19 cellular contexts compared by ENCODE assay signal in genomic region chrX:120316587-120317283, GRCh38. TPM values are rescaled to one million over a fixed set of nuclear protein-coding genes. Genes with fewer than 3 reads are reported as not detected.
A peak's percentile ranks its signal among the peaks of the same experiment; 100 is the strongest.
DNase-seq lines count a peak whose midpoint lies in the region; FAIRE-seq and TF ChIP-seq lines count a peak whose summit lies in the region.
"Had no signal": no experiment of that assay in that cellular context is flagged by ENCODE, and none has a peak within 500 bp of the region (broad histone marks: within the 10 kb centered on the region; RNA-seq: fewer than 3 reads in every experiment).

No MANE protein-coding gene starts in this region.

- H3K4me3 Mint-ChIP-seq in activated T-helper 1 cell treated with anti-CD3 and anti-CD28 coated beads, Interleukin-12 subunit alpha, Interleukin-12 subunit beta, Interleukin-2, Interleukin-4 antibody, amounts not matched to agents 30 ng/mL and 10 ng/mL and 1 ng/mL, durations not matched to agents 14 hours and 24 hours and 36 hours = no peak overlapping the region
- H3K4me3 Mint-ChIP-seq: CD8-positive, alpha-beta memory T cell; naive B cell had no signal

- no peaks in the 10 kb centered on the region for H3F3A ChIP-seq in GM23248 (ENCODE audit: insufficient read depth)

- H2AFZ ChIP-seq in GM23248 = no peak overlapping the region

- no peaks in the 10 kb centered on the region for H3K9me2 ChIP-seq in GM23248 (ENCODE audit: insufficient read depth)

- no peaks in the 10 kb centered on the region for H3K4me1 Mint-ChIP-seq in activated T-helper 1 cell treated with anti-CD3 and anti-CD28 coated beads, Interleukin-12 subunit alpha, Interleukin-12 subunit beta, Interleukin-2, Interleukin-4 antibody, amounts not matched to agents 30 ng/mL and 10 ng/mL and 1 ng/mL, durations not matched to agents 14 hours and 24 hours and 36 hours (ENCODE audit: low read depth)

- intact Hi-C loops in activated T-helper 1 cell treated with anti-CD3 and anti-CD28 coated beads, Interleukin-12 subunit alpha, Interleukin-12 subunit beta, Interleukin-2, Interleukin-4 antibody, amounts not matched to agents 30 ng/mL and 10 ng/mL and 1 ng/mL, durations not matched to agents 14 hours and 24 hours and 36 hours (cut with micrococcal nuclease) = loop anchor here (5.0 kb wide), 1 partner anchor 141 kb away; no protein-coding TSS in a partner anchor
- intact Hi-C loops in kidney (cut with DNase I) = no loop called here

- H3K4me2 ChIP-seq in GM23248 (ENCODE audit: unreplicated experiment) = no peak overlapping the region

- no peak for FAIRE-seq in kidney (lab: Jason Lieb, UNC)

- in situ Hi-C loops in GM23248 (cut with MboI) = no loop called here

- 76 to 79% methylated on average over 5 of the region's 5 CpGs for WGBS in GM23248 (ENCODE audit: low coverage in 1 of 2, low lambda C conversion rate in 2 of 2, missing lambda C conversion rate in 2 of 2), 2 experiments

- no peaks in the 10 kb centered on the region for H3K9me3 Mint-ChIP-seq in activated T-helper 1 cell treated with anti-CD3 and anti-CD28 coated beads, Interleukin-12 subunit alpha, Interleukin-12 subunit beta, Interleukin-2, Interleukin-4 antibody, amounts not matched to agents 30 ng/mL and 10 ng/mL and 1 ng/mL, durations not matched to agents 14 hours and 24 hours and 36 hours
- H3K9me3 Mint-ChIP-seq: CD8-positive, alpha-beta memory T cell; naive B cell had no signal

- DNase-seq in A172 (ENCODE audit: low spot score) (peak; percentile 35), GM23248 (peak; percentile 52), RKO (ENCODE audit: low spot score) (peak; percentile 54), fibroblast of mammary gland (ENCODE audit: low read depth) (peak; percentile 42), MV-4-11 (lab: John Stamatoyannopoulos, UW) (no peak), kidney (no peak)
- DNase-seq in stimulated activated CD4-positive, alpha-beta T cell treated with anti-CD3 and anti-CD28 coated beads, Interleukin-1b, Interleukin-23, amount 100 ng/mL, for 48 hours = no peak
- no peak for DNase-seq in activated T-helper 1 cell treated with anti-CD3 and anti-CD28 coated beads, Interleukin-12 subunit alpha, Interleukin-12 subunit beta, Interleukin-2, Interleukin-4 antibody, amounts not matched to agents 30 ng/mL and 10 ng/mL and 1 ng/mL, durations not matched to agents 14 hours and 24 hours and 36 hours (ENCODE audit: low spot score)
- DNase-seq: activated naive CD4-positive, alpha-beta T cell; CD8-positive, alpha-beta memory T cell; dermis blood vessel endothelial cell; esophagus squamous epithelium; hippocampal formation; left ventricle myocardium inferior; naive B cell; NCI-H1694; NCI-H446; WERI-Rb-1 had no signal

- H3K27ac ChIP-seq in GM23248 = no peak overlapping the region
- H3K27ac ChIP-seq in kidney (ENCODE audit: low read depth in 2 of 2, low read length in 2 of 2) = no peak overlapping the region
- H3K27ac ChIP-seq: left ventricle myocardium inferior, WERI-Rb-1 had no signal

- no peak overlapping the region for H3K9ac ChIP-seq in GM23248
- no peak overlapping the region for H3K9ac ChIP-seq in kidney (ENCODE audit: low read length in 2 of 2)

- no peaks in the 10 kb centered on the region for H4K20me1 ChIP-seq in GM23248 (ENCODE audit: insufficient read depth)

- H3K4me1 ChIP-seq in GM23248 (ENCODE audit: insufficient read depth) = no peaks in the 10 kb centered on the region
- H3K4me1 ChIP-seq in kidney (ENCODE audit: control insufficient read depth in 1 of 2, insufficient read depth in 1 of 2, low read depth in 1 of 2, low read length in 2 of 2) = no peaks in the 10 kb centered on the region
- H3K4me1 ChIP-seq: esophagus squamous epithelium, left ventricle myocardium inferior had no signal

- H3K36me3 ChIP-seq in GM23248 (ENCODE audit: low read depth) (no peaks in the 10 kb centered on the region), kidney (ENCODE audit: control insufficient read depth in 1 of 2, insufficient read depth in 2 of 2, low read length in 2 of 2) (no peaks in the 10 kb centered on the region)
- H3K36me3 ChIP-seq: esophagus squamous epithelium, left ventricle myocardium inferior, WERI-Rb-1 had no signal

- H3K27me3 Mint-ChIP-seq in activated T-helper 1 cell treated with anti-CD3 and anti-CD28 coated beads, Interleukin-12 subunit alpha, Interleukin-12 subunit beta, Interleukin-2, Interleukin-4 antibody, amounts not matched to agents 30 ng/mL and 10 ng/mL and 1 ng/mL, durations not matched to agents 14 hours and 24 hours and 36 hours (ENCODE audit: insufficient read depth) = peaks cover 38% of the 10 kb centered on the region

- no peak overlapping the region for H3K4me3 ChIP-seq in GM23248
- H3K4me3 ChIP-seq in fibroblast of mammary gland (ENCODE audit: control insufficient read depth, low read depth, low read length) = no peak overlapping the region
- no peak overlapping the region for H3K4me3 ChIP-seq in kidney (ENCODE audit: low read length in 2 of 2)
- H3K4me3 ChIP-seq: esophagus squamous epithelium, left ventricle myocardium inferior had no signal

- no peaks in the 10 kb centered on the region for H3K36me3 Mint-ChIP-seq in activated T-helper 1 cell treated with anti-CD3 and anti-CD28 coated beads, Interleukin-12 subunit alpha, Interleukin-12 subunit beta, Interleukin-2, Interleukin-4 antibody, amounts not matched to agents 30 ng/mL and 10 ng/mL and 1 ng/mL, durations not matched to agents 14 hours and 24 hours and 36 hours (ENCODE audit: low read depth)
- H3K36me3 Mint-ChIP-seq: CD8-positive, alpha-beta memory T cell; naive B cell had no signal

- H3K9me3 ChIP-seq in GM23248 (ENCODE audit: low read depth) = no peaks in the 10 kb centered on the region
- H3K9me3 ChIP-seq in kidney (ENCODE audit: control insufficient read depth in 1 of 2, low read length in 2 of 2) = no peaks in the 10 kb centered on the region
- H3K9me3 ChIP-seq: esophagus squamous epithelium, left ventricle myocardium inferior had no signal

- no peak overlapping the region for H3K27ac Mint-ChIP-seq in activated T-helper 1 cell treated with anti-CD3 and anti-CD28 coated beads, Interleukin-12 subunit alpha, Interleukin-12 subunit beta, Interleukin-2, Interleukin-4 antibody, amounts not matched to agents 30 ng/mL and 10 ng/mL and 1 ng/mL, durations not matched to agents 14 hours and 24 hours and 36 hours
- H3K27ac Mint-ChIP-seq: CD8-positive, alpha-beta memory T cell; naive B cell had no signal

- peaks cover 4% of the 10 kb centered on the region; the same call in 1 of the 2 replicates for H3K27me3 ChIP-seq in GM23248 (replicated peaks; ENCODE audit: insufficient read depth)
- H3K27me3 ChIP-seq: esophagus squamous epithelium had no signal

- no peak for TF ChIP-seq CTCF in fibroblast of mammary gland (conservative IDR thresholded peaks at IDR 0.05; ENCODE audit: control insufficient read depth, insufficient read depth, low read depth, low read length)
- no peak for TF ChIP-seq CTCF in kidney (IDR thresholded peaks at IDR 0.05; ENCODE audit: borderline replicate concordance, extremely low read depth, insufficient read depth)

- no peaks in the 10 kb centered on the region for H3K79me2 ChIP-seq in GM23248 (ENCODE audit: insufficient read depth)

RNA-seq across cellular contexts. Expression of gene TMEM255A, which starts 5.5 kb away (rescaled TPM):
- total RNA-seq in A172 (2014; rRNA removed; shearing (Covaris generic)) = 4.0 and 4.6 TPM in 2 replicates
- not detected in 2 replicates for total RNA-seq in GM23248 (2014; rRNA removed; shearing (Covaris generic))
- not detected in 2 replicates for polyA plus RNA-seq in GM23248 (2016; fragmentation: Nextera tagmentation; extraction: Ambion mirVana)
- not detected in 2 replicates for total RNA-seq in activated T-helper 1 cell treated with anti-CD3 and anti-CD28 coated beads, Interleukin-12 subunit alpha, Interleukin-12 subunit beta, Interleukin-2, Interleukin-4 antibody, amounts not matched to agents 30 ng/mL and 10 ng/mL and 1 ng/mL, durations not matched to agents 14 hours and 24 hours and 36 hours
- 1.2 TPM for total RNA-seq in kidney
- 2.8 TPM for polyA plus RNA-seq in kidney (ENCODE audit: insufficient read depth, low read depth, low replicate concordance)
- total RNA-seq: dermis blood vessel endothelial cell had no signal

RNA-seq across cellular contexts. Expression of gene ATP1B4, which starts 45.2 kb away (rescaled TPM):
- not detected in 2 replicates for total RNA-seq in A172 (2014; rRNA removed; shearing (Covaris generic))
- total RNA-seq in GM23248 (2014; rRNA removed; shearing (Covaris generic)) = not detected in 2 replicates
- polyA plus RNA-seq in GM23248 (2016; fragmentation: Nextera tagmentation; extraction: Ambion mirVana) = not detected in 2 replicates
- total RNA-seq in activated T-helper 1 cell treated with anti-CD3 and anti-CD28 coated beads, Interleukin-12 subunit alpha, Interleukin-12 subunit beta, Interleukin-2, Interleukin-4 antibody, amounts not matched to agents 30 ng/mL and 10 ng/mL and 1 ng/mL, durations not matched to agents 14 hours and 24 hours and 36 hours = not detected in 2 replicates
- total RNA-seq in kidney = not detected
- polyA plus RNA-seq in kidney (ENCODE audit: insufficient read depth, low read depth, low replicate concordance) = not detected
- total RNA-seq: CD8-positive, alpha-beta memory T cell; dermis blood vessel endothelial cell; esophagus squamous epithelium; posterior vena cava had no signal
- polyA plus RNA-seq: CD8-positive, alpha-beta memory T cell had no signal

Comparison
In these comparisons a context has a peak if more than half of its experiments do, and no peak if none do; other contexts are left out.
1. DNase-seq: peak in A172 (single experiment), GM23248 (single experiment), RKO (single experiment) and fibroblast of mammary gland (single experiment); none in stimulated activated CD4-positive, alpha-beta T cell treated with anti-CD3 and anti-CD28 coated beads, Interleukin-1b, Interleukin-23, amount 100 ng/mL, for 48 hours (single experiment), activated T-helper 1 cell treated with anti-CD3 and anti-CD28 coated beads, Interleukin-12 subunit alpha, Interleukin-12 subunit beta, Interleukin-2, Interleukin-4 antibody, amounts not matched to agents 30 ng/mL and 10 ng/mL and 1 ng/mL, durations not matched to agents 14 hours and 24 hours and 36 hours (single experiment), MV-4-11 (single experiment) and kidney (single experiment).